ENCODE assay signal across 1 cellular context in genomic region chr4:10731162-10731561, GRCh38.
TF ChIP-seq lines count a peak whose summit lies in the region.

No MANE protein-coding gene starts in this region.

TF ChIP-seq in GM12878, 131 proteins besides CTCF, POLR2A, EP300 and RAD21 (continued from another document):
- TF ChIP-seq ASH2L (IDR thresholded peaks at IDR 0.05; ENCODE audit: borderline replicate concordance, low read depth), result no peak
- 0 out of 2 replicates have a peak, but pooled peaks have one; percentile 8 for TF ChIP-seq MEF2A (IDR thresholded peaks at IDR 0.05; ENCODE audit: insufficient read depth, low read depth, low read length)
- no peak; the same call in 1 of the 2 replicates for TF ChIP-seq MTA3 (IDR thresholded peaks at IDR 0.05; ENCODE audit: borderline replicate concordance, low read length)
- TF ChIP-seq IKZF1 (conservative IDR thresholded peaks at IDR 0.05), result no peak
- TF ChIP-seq TCF7 (IDR thresholded peaks at IDR 0.05; ENCODE audit: borderline replicate concordance), result no peak
- no peak for TF ChIP-seq ZNF24 (IDR thresholded peaks at IDR 0.05)
- no peak for TF ChIP-seq NRF1 (conservative IDR thresholded peaks at IDR 0.05; ENCODE audit: low read depth, low read length)
- peak; percentile 66 for TF ChIP-seq RUNX3 (IDR thresholded peaks at IDR 0.05; ENCODE audit: low read length)
- TF ChIP-seq RAD51 (IDR thresholded peaks at IDR 0.05), result no peak
- TF ChIP-seq SKIL (IDR thresholded peaks at IDR 0.05; ENCODE audit: low read depth, poor library complexity, severe bottlenecking), result peak; percentile 13
- TF ChIP-seq GABPA (IDR thresholded peaks at IDR 0.05; ENCODE audit: low read depth), result no peak
- TF ChIP-seq NR2C2 (IDR thresholded peaks at IDR 0.05; ENCODE audit: borderline replicate concordance, control insufficient read depth, insufficient read length, low read depth), result no peak
- no peak for TF ChIP-seq NBN (IDR thresholded peaks at IDR 0.05)
- TF ChIP-seq PKNOX1 (IDR thresholded peaks at IDR 0.05), result no peak
- TF ChIP-seq CHD4 (IDR thresholded peaks at IDR 0.05), result no peak
- TF ChIP-seq TAF1 (IDR thresholded peaks at IDR 0.05; ENCODE audit: borderline replicate concordance, low read depth, low read length), result no peak
- TF ChIP-seq HCFC1 (IDR thresholded peaks at IDR 0.05; ENCODE audit: low read length), result no peak
- TF ChIP-seq POLR2AphosphoS5 (IDR thresholded peaks at IDR 0.05; ENCODE audit: low read length), result no peak
- no peak for TF ChIP-seq PAX5 (IDR thresholded peaks at IDR 0.05; ENCODE audit: borderline replicate concordance, low read depth, low read length)
- TF ChIP-seq JUND (IDR thresholded peaks at IDR 0.05; ENCODE audit: low read depth, low read length), result no peak
- TF ChIP-seq BCL3 (IDR thresholded peaks at IDR 0.05; ENCODE audit: borderline replicate concordance, insufficient read depth, low read depth, low read length, poor library complexity, severe bottlenecking), result peak; percentile 40
- no peak for TF ChIP-seq E2F8 (IDR thresholded peaks at IDR 0.05; ENCODE audit: low read depth, partially characterized antibody)
- no peak for TF ChIP-seq CREB1 (IDR thresholded peaks at IDR 0.05; ENCODE audit: low read depth)
- no peak for TF ChIP-seq ESRRA (IDR thresholded peaks at IDR 0.05; ENCODE audit: low read length)
- no peak for TF ChIP-seq ZNF384 (IDR thresholded peaks at IDR 0.05; ENCODE audit: borderline replicate concordance, low read depth, low read length)
- no peak for TF ChIP-seq SIX5 (IDR thresholded peaks at IDR 0.05; ENCODE audit: low read depth, low read length, severe bottlenecking)
- TF ChIP-seq BACH1 (IDR thresholded peaks at IDR 0.05; ENCODE audit: borderline replicate concordance), result no peak
- peak; percentile 68 for TF ChIP-seq MEF2B (IDR thresholded peaks at IDR 0.05; ENCODE audit: partially characterized antibody, poor library complexity, severe bottlenecking)
- no peak for TF ChIP-seq ZBTB11 (CRISPR knock-in tag; IDR thresholded peaks at IDR 0.05)
- TF ChIP-seq FOXM1 (IDR thresholded peaks at IDR 0.05; ENCODE audit: low read depth, low read length), result no peak
- no peak for TF ChIP-seq TCF3 (IDR thresholded peaks at IDR 0.05; ENCODE audit: borderline replicate concordance, insufficient read depth, low read depth, low read length)
- TF ChIP-seq RBBP5 (conservative IDR thresholded peaks at IDR 0.05), result no peak
- no peak for TF ChIP-seq PRDM15 (CRISPR knock-in tag; IDR thresholded peaks at IDR 0.05)
- TF ChIP-seq BHLHE40 (IDR thresholded peaks at IDR 0.05; ENCODE audit: borderline replicate concordance in 1 of 2, low read depth in 2 of 2, low read length in 1 of 2), result 0 out of 4 replicates have a peak, but pooled peaks of 1 of the 2 experiments have one; percentile 10
- TF ChIP-seq NFXL1 (IDR thresholded peaks at IDR 0.05; ENCODE audit: borderline replicate concordance), result no peak
- TF ChIP-seq PML (IDR thresholded peaks at IDR 0.05; ENCODE audit: low read length), result no peak
